In the genomic region with DNA sequence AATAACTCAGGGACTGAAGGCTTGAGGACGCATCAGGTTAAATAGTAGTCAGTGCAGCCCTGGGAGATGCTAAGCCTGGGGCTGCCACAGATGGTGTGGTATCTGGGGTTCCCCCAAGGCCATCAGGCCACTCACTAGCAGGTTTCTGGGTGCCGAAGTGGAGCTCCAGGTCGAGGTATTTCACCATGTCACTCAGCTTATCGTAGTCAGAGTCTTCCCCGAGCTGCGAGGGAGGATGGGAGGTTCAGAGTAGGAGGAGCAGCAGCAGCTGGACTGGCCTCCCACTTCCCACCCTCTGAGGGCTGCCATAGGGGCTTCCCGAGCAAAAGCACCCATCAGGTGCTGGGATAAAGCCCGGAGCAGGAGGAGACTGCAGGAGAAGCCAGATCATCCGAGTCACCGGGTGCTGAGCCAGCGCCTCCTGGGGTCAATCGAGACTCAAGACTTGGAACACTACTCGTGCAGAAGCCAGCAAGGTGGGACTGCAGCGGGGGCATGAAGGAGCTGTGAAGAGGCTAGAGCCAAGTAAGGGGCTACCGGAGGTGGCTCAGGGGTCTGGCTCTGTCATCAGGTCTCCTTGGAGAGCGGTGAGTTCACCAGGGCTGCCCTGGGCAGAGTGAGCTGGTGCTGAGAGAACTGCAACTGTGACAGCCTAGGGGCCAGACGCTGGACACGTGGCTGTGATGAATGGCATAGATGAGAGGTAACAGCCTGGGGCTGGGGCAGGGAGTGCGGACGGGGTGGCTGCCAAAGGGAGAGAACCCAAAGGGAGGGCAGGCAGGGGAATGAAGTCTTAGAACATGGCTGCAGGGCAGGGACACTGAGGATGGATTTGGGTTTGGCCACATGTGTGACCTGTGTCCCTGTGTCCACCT, we compare ENCODE assay signal across 20 cellular contexts. TPM values are rescaled to one million over a fixed set of nuclear protein-coding genes. Genes with fewer than 3 reads are reported as not detected.
DNase-seq lines count a peak whose midpoint lies in the region; ATAC-seq and TF ChIP-seq lines count a peak whose summit lies in the region.
"Had no signal": no experiment of that assay in that cellular context is flagged by ENCODE, and none has a peak within 500 bp of the region (broad histone marks: within the 10 kb centered on the region; RNA-seq: fewer than 3 reads in every experiment).

No MANE protein-coding gene starts in this region.

- no peak for TF ChIP-seq CTCF in GM13976 (IDR thresholded peaks at IDR 0.05; ENCODE audit: borderline replicate concordance, control extremely low read depth, extremely low read depth, insufficient read depth, missing control alignments)
- no peak for TF ChIP-seq CTCF in nephron (IDR thresholded peaks at IDR 0.05; ENCODE audit: unreplicated experiment in 3 of 3)
- no peak for TF ChIP-seq CTCF in HFFc6 (IDR thresholded peaks at IDR 0.05)

- H3K4me1 Mint-ChIP-seq in T-helper 17 cell (no peaks in the 10 kb centered on the region), nephron (no peaks in the 10 kb centered on the region), HFFc6 (ENCODE audit: low read depth) (no peaks in the 10 kb centered on the region)

- H3K36me3 Mint-ChIP-seq in T-helper 17 cell (ENCODE audit: low read depth) (peaks cover 2% of the 10 kb centered on the region), nephron (ENCODE audit: low read depth) (no peaks in the 10 kb centered on the region), HFFc6 (ENCODE audit: low read depth) (no peaks in the 10 kb centered on the region)
- H3K36me3 Mint-ChIP-seq: activated CD4-positive, alpha-beta memory T cell treated with anti-CD3 and anti-CD28 coated beads for 36 hours had no signal

- H3K27me3 Mint-ChIP-seq in T-helper 17 cell (peaks cover 5% of the 10 kb centered on the region), nephron (ENCODE audit: low read depth) (peaks cover 36% of the 10 kb centered on the region), HFFc6 (ENCODE audit: insufficient read depth) (peaks cover 29% of the 10 kb centered on the region)
- H3K27me3 Mint-ChIP-seq: activated CD4-positive, alpha-beta memory T cell treated with anti-CD3 and anti-CD28 coated beads for 36 hours had no signal

- H3K9me3 Mint-ChIP-seq in nephron (no peaks in the 10 kb centered on the region), HFFc6 (no peaks in the 10 kb centered on the region)
- H3K9me3 Mint-ChIP-seq: activated CD4-positive, alpha-beta memory T cell treated with anti-CD3 and anti-CD28 coated beads for 36 hours; T-helper 1 cell treated with Interleukin-12 subunit alpha and Interleukin-12 subunit beta and Interleukin-4 antibody, amounts not matched to agents 30 μg/mL and 1 μg/mL, for 36 hours had no signal

- H3K4me3 Mint-ChIP-seq in T-helper 17 cell (peak overlapping the region; percentile 94), nephron (peak overlapping the region; percentile 42 to 57 (median 44)), HFFc6 (no peak overlapping the region)

- ATAC-seq in T-helper 17 cell (no peak), HG02763 (IDR thresholded peaks at IDR 0.05; ENCODE audit: unreplicated experiment) (no peak), HG03139 (IDR thresholded peaks at IDR 0.05; ENCODE audit: unreplicated experiment) (no peak)
- ATAC-seq: HCT116, right cardiac atrium had no signal

- DNase-seq in NCI-H146 (lab: John Stamatoyannopoulos, UW) (peak; percentile 32), NCI-H146 treated with DMSO at 0.1 percent for 48 hours (lab: John Stamatoyannopoulos, UW; ENCODE audit: unreplicated experiment) (no peak), GM13976 (ENCODE audit: low spot score) (peak; percentile 22), T-helper 17 cell (no peak), HFFc6 (no peak)
- DNase-seq: activated CD4-positive, alpha-beta memory T cell treated with anti-CD3 and anti-CD28 coated beads for 36 hours; activated naive CD4-positive, alpha-beta T cell treated with anti-CD3 and anti-CD28 coated beads, Interleukin-2, amount 50 U/mL, for 16 hours; activated T-cell treated with anti-CD3 and anti-CD28 coated beads for 4 hours; central memory CD4-positive, alpha-beta T cell; DMS153; hypothalamus; NCI-H2171 treated with DMSO at 0.1 percent for 48 hours; right cardiac atrium; SIG-M5 had no signal

- H3K27ac Mint-ChIP-seq in T-helper 17 cell (no peak overlapping the region), nephron (no peak overlapping the region), HFFc6 (no peak overlapping the region)
- H3K27ac Mint-ChIP-seq: activated CD4-positive, alpha-beta memory T cell treated with anti-CD3 and anti-CD28 coated beads for 36 hours; T-helper 1 cell treated with Interleukin-12 subunit alpha and Interleukin-12 subunit beta and Interleukin-4 antibody, amounts not matched to agents 30 μg/mL and 1 μg/mL, for 36 hours had no signal

- in situ Hi-C loops in GM13976 (cut with MboI; ENCODE audit: low sequenced_read_pairs, unreplicated experiment), result no loop called here

- H3K9me3 ChIP-seq in T-helper 17 cell (ENCODE audit: control insufficient read depth, low read length, poor library complexity, severe bottlenecking), result no peaks in the 10 kb centered on the region
- H3K9me3 ChIP-seq: ascending aorta had no signal

RNA-seq across cellular contexts. Expression of gene KDELR2, which starts 22.0 kb away (rescaled TPM):
- 10 to 100 TPM; 38.3 to 38.4 TPM for total RNA-seq in T-helper 17 cell
- total RNA-seq in HFFc6 (2021; fragmentation: NEBNext Ultra II Directional; extraction: Animal tissue kit (Norgen Biotek cat#: 25700)), result 100 to 1,000 TPM; 367 to 473 (median 416) TPM

RNA-seq across cellular contexts. Expression of gene GRID2IP, which starts 45.3 kb away (rescaled TPM):
- under 1 TPM; 0.17 to 0.18 TPM for total RNA-seq in T-helper 17 cell
- not detected for total RNA-seq in HFFc6 (2021; fragmentation: NEBNext Ultra II Directional; extraction: Animal tissue kit (Norgen Biotek cat#: 25700))
- total RNA-seq: ascending aorta had no signal

RNA-seq across cellular contexts. Expression of gene DAGLB, which starts 58.2 kb away (rescaled TPM):
- total RNA-seq in T-helper 17 cell, result 10 to 100 TPM; 19.6 to 26.8 TPM
- 10 to 100 TPM; 29.2 to 39.5 (median 33.2) TPM for total RNA-seq in HFFc6 (2021; fragmentation: NEBNext Ultra II Directional; extraction: Animal tissue kit (Norgen Biotek cat#: 25700))

Comparison
In these comparisons a context has a peak if more than half of its experiments do, and no peak if none do; other contexts are left out.
1. DNase-seq: peak in NCI-H146 (single experiment) and GM13976 (single experiment); none in NCI-H146 treated with DMSO at 0.1 percent for 48 hours (single experiment), T-helper 17 cell (0 of 3) and HFFc6 (single experiment).
2. RNA of gene KDELR2, which starts 22.0 kb away (total RNA-seq): 367 to 473 TPM in HFFc6; 38.3 to 38.4 TPM in T-helper 17 cell; every median in the first group is over 4 times any median in the second.